Comparison of ENCODE assay signal across 26 cellular contexts in genomic region chr1:234555390-234556112, GRCh38. TPM values are rescaled to one million over a fixed set of nuclear protein-coding genes. Genes with fewer than 3 reads are reported as not detected.
DNase-seq lines count a peak whose midpoint lies in the region; ATAC-seq and TF ChIP-seq lines count a peak whose summit lies in the region.
"Had no signal": no experiment of that assay in that cellular context is flagged by ENCODE, and none has a peak within 500 bp of the region (broad histone marks: within the 10 kb centered on the region; RNA-seq: fewer than 3 reads in every experiment).

No MANE protein-coding gene starts in this region.

- peaks cover 2% of the 10 kb centered on the region for H3K4me1 Mint-ChIP-seq in activated naive CD8-positive, alpha-beta T cell treated with anti-CD3 and anti-CD28 coated beads, Interleukin-2, amount 10 ng/mL, durations not matched to agents 7 days and 5 days
- H3K4me1 Mint-ChIP-seq in activated naive CD8-positive, alpha-beta T cell treated with anti-CD3 and anti-CD28 coated beads for 36 hours = no peaks in the 10 kb centered on the region
- H3K4me1 Mint-ChIP-seq in endothelial cell (ENCODE audit: unreplicated experiment) (peaks cover 40% of the 10 kb centered on the region), neural crest cell (peaks cover 32% of the 10 kb centered on the region), MCF 10A (ENCODE audit: insufficient read depth, unreplicated experiment) (no peaks in the 10 kb centered on the region)
- H3K4me1 Mint-ChIP-seq: central memory CD8-positive, alpha-beta T cell; stimulated activated effector memory CD8-positive, alpha-beta T cell treated with anti-CD3 and anti-CD28 coated beads, Interleukin-12 subunit alpha, Interleukin-12 subunit beta, amount 100 ng/mL, for 72 hours had no signal

- TF ChIP-seq POLR2A in transverse colon (IDR thresholded peaks at IDR 0.05) = no peak

- WGBS in transverse colon (ENCODE audit: low coverage in 1 of 2), 2 donors = 91 to 100% methylated on average over 4 to 13 of the region's 13 CpGs

- intact Hi-C loops in transverse colon (cut with DNase I; ENCODE audit: low total_unique reads) = no loop called here
- intact Hi-C loops in MCF 10A (cut with micrococcal nuclease) = no loop called here

- H3K9me3 Mint-ChIP-seq in activated naive CD8-positive, alpha-beta T cell treated with anti-CD3 and anti-CD28 coated beads, Interleukin-2, amount 10 ng/mL, durations not matched to agents 7 days and 5 days = no peaks in the 10 kb centered on the region
- H3K9me3 Mint-ChIP-seq in activated naive CD8-positive, alpha-beta T cell treated with anti-CD3 and anti-CD28 coated beads for 36 hours = no peaks in the 10 kb centered on the region
- H3K9me3 Mint-ChIP-seq in endothelial cell (ENCODE audit: unreplicated experiment) (no peaks in the 10 kb centered on the region), neural crest cell (peaks cover 2% of the 10 kb centered on the region), MCF 10A (ENCODE audit: unreplicated experiment) (no peaks in the 10 kb centered on the region)
- H3K9me3 Mint-ChIP-seq: central memory CD8-positive, alpha-beta T cell; stimulated activated effector memory CD8-positive, alpha-beta T cell treated with anti-CD3 and anti-CD28 coated beads, Interleukin-12 subunit alpha, Interleukin-12 subunit beta, amount 100 ng/mL, for 72 hours had no signal

- no peak overlapping the region for H3K4me3 ChIP-seq in transverse colon
- H3K4me3 ChIP-seq: ascending aorta, prostate gland, SJCRH30 had no signal

- peak overlapping the region; percentile 51 for H3K27ac Mint-ChIP-seq in activated naive CD8-positive, alpha-beta T cell treated with anti-CD3 and anti-CD28 coated beads, Interleukin-2, amount 10 ng/mL, durations not matched to agents 7 days and 5 days
- H3K27ac Mint-ChIP-seq in activated naive CD8-positive, alpha-beta T cell treated with anti-CD3 and anti-CD28 coated beads for 36 hours = no peak overlapping the region
- H3K27ac Mint-ChIP-seq in endothelial cell (ENCODE audit: unreplicated experiment) (peak overlapping the region; percentile 27), neural crest cell (ENCODE audit: unreplicated experiment) (peak overlapping the region; percentile 86), MCF 10A (ENCODE audit: low read depth, unreplicated experiment) (no peak overlapping the region)
- H3K27ac Mint-ChIP-seq: activated naive CD8-positive, alpha-beta T cell; stimulated activated effector memory CD8-positive, alpha-beta T cell treated with anti-CD3 and anti-CD28 coated beads, Interleukin-12 subunit alpha, Interleukin-12 subunit beta, amount 100 ng/mL, for 72 hours had no signal

- H3K4me3 Mint-ChIP-seq in activated naive CD8-positive, alpha-beta T cell treated with anti-CD3 and anti-CD28 coated beads, Interleukin-2, amount 10 ng/mL, durations not matched to agents 7 days and 5 days = no peak overlapping the region
- H3K4me3 Mint-ChIP-seq in activated naive CD8-positive, alpha-beta T cell treated with anti-CD3 and anti-CD28 coated beads for 36 hours = no peak overlapping the region
- no peak overlapping the region for H3K4me3 Mint-ChIP-seq in endothelial cell (ENCODE audit: unreplicated experiment)
- H3K4me3 Mint-ChIP-seq in neural crest cell = no peak overlapping the region
- H3K4me3 Mint-ChIP-seq in MCF 10A (ENCODE audit: unreplicated experiment) = no peak overlapping the region
- H3K4me3 Mint-ChIP-seq: activated naive CD8-positive, alpha-beta T cell; central memory CD8-positive, alpha-beta T cell; stimulated activated effector memory CD8-positive, alpha-beta T cell treated with anti-CD3 and anti-CD28 coated beads, Interleukin-12 subunit alpha, Interleukin-12 subunit beta, amount 100 ng/mL, for 72 hours had no signal

- H3K27me3 ChIP-seq in transverse colon = no peaks in the 10 kb centered on the region
- H3K27me3 ChIP-seq: ascending aorta, SJCRH30 had no signal

- H3K27me3 Mint-ChIP-seq in activated naive CD8-positive, alpha-beta T cell treated with anti-CD3 and anti-CD28 coated beads, Interleukin-2, amount 10 ng/mL, durations not matched to agents 7 days and 5 days = peaks cover 2% of the 10 kb centered on the region
- no peaks in the 10 kb centered on the region for H3K27me3 Mint-ChIP-seq in activated naive CD8-positive, alpha-beta T cell treated with anti-CD3 and anti-CD28 coated beads for 36 hours
- H3K27me3 Mint-ChIP-seq in endothelial cell (ENCODE audit: unreplicated experiment) (peaks cover under 1% of the 10 kb centered on the region), neural crest cell (ENCODE audit: low read depth) (no peaks in the 10 kb centered on the region), MCF 10A (ENCODE audit: insufficient read depth, unreplicated experiment) (no peaks in the 10 kb centered on the region)
- H3K27me3 Mint-ChIP-seq: activated naive CD8-positive, alpha-beta T cell; central memory CD8-positive, alpha-beta T cell had no signal

- TF ChIP-seq CTCF in endothelial cell (IDR thresholded peaks at IDR 0.05; ENCODE audit: unreplicated experiment) = no peak
- no peak for TF ChIP-seq CTCF in neural crest cell (conservative IDR thresholded peaks at IDR 0.05)
- TF ChIP-seq CTCF in transverse colon (IDR thresholded peaks at IDR 0.05) = no peak
- TF ChIP-seq CTCF in MCF 10A (IDR thresholded peaks at IDR 0.05; ENCODE audit: unreplicated experiment) = no peak

- no peaks in the 10 kb centered on the region for H3K36me3 ChIP-seq in transverse colon
- H3K36me3 ChIP-seq: ascending aorta, prostate gland, SJCRH30 had no signal

- CTCF ChIA-PET in MCF 10A (lab: Yijun Ruan, JAX) = interaction anchor here (0.6 to 1.5 kb wide), 6 partner anchors 8 to 317 kb away, joined by 3 to 6 read pairs (median 4); no protein-coding TSS in a partner anchor

- no TSS peak for BruUV-seq in MCF 10A (replicated peaks; lab: Mats Ljungman, UMichigan)

- in situ Hi-C loops in transverse colon (cut with MboI; ENCODE audit: low pct_ligation_motif_present in 1 of 4, low pct_unique_long_range_greater_than_20kb in 1 of 4, low sequenced_read_pairs in 3 of 4) = no loop called here

- H3K4me1 ChIP-seq in transverse colon = peaks cover 0 to 5% (median 4%) of the 10 kb centered on the region in 4 donors
- H3K4me1 ChIP-seq: prostate gland, SJCRH30 had no signal

- H3K27ac ChIP-seq in transverse colon = peak overlapping the region in 3 of 4 donors; percentile 56 to 66 (median 58)
- H3K27ac ChIP-seq: C4-2B, HL-60, SJCRH30, VCaP had no signal

- H3K36me3 Mint-ChIP-seq in activated naive CD8-positive, alpha-beta T cell treated with anti-CD3 and anti-CD28 coated beads, Interleukin-2, amount 10 ng/mL, durations not matched to agents 7 days and 5 days = no peaks in the 10 kb centered on the region
- no peaks in the 10 kb centered on the region for H3K36me3 Mint-ChIP-seq in activated naive CD8-positive, alpha-beta T cell treated with anti-CD3 and anti-CD28 coated beads for 36 hours
- H3K36me3 Mint-ChIP-seq in endothelial cell (ENCODE audit: low read depth, unreplicated experiment) = no peaks in the 10 kb centered on the region
- no peaks in the 10 kb centered on the region for H3K36me3 Mint-ChIP-seq in neural crest cell (ENCODE audit: low read depth)
- no peaks in the 10 kb centered on the region for H3K36me3 Mint-ChIP-seq in MCF 10A (ENCODE audit: insufficient read depth, unreplicated experiment)
- H3K36me3 Mint-ChIP-seq: activated naive CD8-positive, alpha-beta T cell; stimulated activated effector memory CD8-positive, alpha-beta T cell treated with anti-CD3 and anti-CD28 coated beads, Interleukin-12 subunit alpha, Interleukin-12 subunit beta, amount 100 ng/mL, for 72 hours had no signal

- no peak for ATAC-seq in activated naive CD8-positive, alpha-beta T cell treated with anti-CD3 and anti-CD28 coated beads, Interleukin-2, amount 10 ng/mL, durations not matched to agents 7 days and 5 days (ENCODE audit: low read depth)
- ATAC-seq in SK-N-SH treated with all-trans-retinoic acid at 6 μM for 48 hours = no peak
- ATAC-seq: stimulated activated effector memory CD8-positive, alpha-beta T cell treated with anti-CD3 and anti-CD28 coated beads, Interleukin-12 subunit alpha, Interleukin-12 subunit beta, amount 100 ng/mL, for 72 hours had no signal

- no peaks in the 10 kb centered on the region for H3K9me3 ChIP-seq in transverse colon
- H3K9me3 ChIP-seq: ascending aorta, Caco-2, prostate gland, SJCRH30 had no signal

- POLR2A ChIA-PET in activated naive CD8-positive, alpha-beta T cell treated with anti-CD3 and anti-CD28 coated beads, Interleukin-2, amount 10 ng/mL, durations not matched to agents 7 days and 5 days (lab: Charles Lee) = no interaction called here
- POLR2A ChIA-PET in MCF 10A (lab: Yijun Ruan, JAX) = interaction anchor here (0.8 to 2.2 kb wide), 4 partner anchors 9 to 44 kb away, joined by 3 to 5 read pairs (median 4); no protein-coding TSS in a partner anchor

- DNase-seq in activated naive CD8-positive, alpha-beta T cell treated with anti-CD3 and anti-CD28 coated beads, Interleukin-2, amount 10 ng/mL, durations not matched to agents 7 days and 5 days = no peak
- no peak for DNase-seq in activated naive CD8-positive, alpha-beta T cell treated with anti-CD3 and anti-CD28 coated beads for 36 hours
- DNase-seq in endothelial cell (ENCODE audit: low spot score) = no peak
- no peak for DNase-seq in neural crest cell (ENCODE audit: low read depth, low spot score)
- no peak for DNase-seq in transverse colon
- no peak for DNase-seq in MCF 10A (ENCODE audit: unreplicated experiment)
- DNase-seq in SIG-M5 treated with dmso at 0.1 percent for 504 hours (lab: John Stamatoyannopoulos, UW; ENCODE audit: unreplicated experiment) = no peak
- DNase-seq: activated CD4-positive, alpha-beta T cell treated with anti-CD3 and anti-CD28 coated beads for 48 hours; Caco-2; DMS53; H7; NCI-H1048; NCI-H1694; SJCRH30; stimulated activated CD4-positive, alpha-beta T cell treated with anti-CD3 and anti-CD28 coated beads, Interleukin-15, amount 100 ng/mL, for 24 hours; stimulated activated CD4-positive, alpha-beta T cell treated with anti-CD3 and anti-CD28 coated beads, Interleukin-4, amount 100 ng/mL, for 4 hours; T1000 had no signal

- TF ChIP-seq EP300 in transverse colon (IDR thresholded peaks at IDR 0.05; ENCODE audit: low read depth) = no peak

TF ChIP-seq in SK-N-SH treated with all-trans-retinoic acid at 6 μM for 48 hours, 23 proteins besides CTCF, POLR2A, EP300 and RAD21 (continues in another document):
- TF ChIP-seq ZNF70 (CRISPR knock-in tag; IDR thresholded peaks at IDR 0.05) = no peak

RNA-seq across cellular contexts. Expression of gene IRF2BP2, which starts 54.4 kb away (rescaled TPM):
- 100 to 1,000 TPM; 116 to 118 TPM for total RNA-seq in activated naive CD8-positive, alpha-beta T cell treated with anti-CD3 and anti-CD28 coated beads, Interleukin-2, amount 10 ng/mL, durations not matched to agents 7 days and 5 days
- 100 to 1,000 TPM; 109 to 111 TPM for total RNA-seq in activated naive CD8-positive, alpha-beta T cell treated with anti-CD3 and anti-CD28 coated beads for 36 hours
- total RNA-seq in endothelial cell (ENCODE audit: unreplicated experiment) = 158 TPM
- 55.6 and 59.9 TPM in 2 replicates for total RNA-seq in neural crest cell
- 100 to 1,000 TPM in 1 of 4 donors, 10 to 100 TPM in 3; 82.7 to 120 (median 93.3) TPM for total RNA-seq in transverse colon
- 149 and 217 TPM in 2 replicates for total RNA-seq in MCF 10A (2022)

Comparison
In these comparisons a context has a peak if more than half of its experiments do, and no peak if none do; other contexts are left out.
1. H3K27ac Mint-ChIP-seq: peak in activated naive CD8-positive, alpha-beta T cell treated with anti-CD3 and anti-CD28 coated beads, Interleukin-2, amount 10 ng/mL, durations not matched to agents 7 days and 5 days (single experiment), endothelial cell (single experiment) and neural crest cell (single experiment); none in activated naive CD8-positive, alpha-beta T cell treated with anti-CD3 and anti-CD28 coated beads for 36 hours (single experiment) and MCF 10A (single experiment).